Comparison of ENCODE assay signal across 24 cellular contexts in the genomic region with DNA sequence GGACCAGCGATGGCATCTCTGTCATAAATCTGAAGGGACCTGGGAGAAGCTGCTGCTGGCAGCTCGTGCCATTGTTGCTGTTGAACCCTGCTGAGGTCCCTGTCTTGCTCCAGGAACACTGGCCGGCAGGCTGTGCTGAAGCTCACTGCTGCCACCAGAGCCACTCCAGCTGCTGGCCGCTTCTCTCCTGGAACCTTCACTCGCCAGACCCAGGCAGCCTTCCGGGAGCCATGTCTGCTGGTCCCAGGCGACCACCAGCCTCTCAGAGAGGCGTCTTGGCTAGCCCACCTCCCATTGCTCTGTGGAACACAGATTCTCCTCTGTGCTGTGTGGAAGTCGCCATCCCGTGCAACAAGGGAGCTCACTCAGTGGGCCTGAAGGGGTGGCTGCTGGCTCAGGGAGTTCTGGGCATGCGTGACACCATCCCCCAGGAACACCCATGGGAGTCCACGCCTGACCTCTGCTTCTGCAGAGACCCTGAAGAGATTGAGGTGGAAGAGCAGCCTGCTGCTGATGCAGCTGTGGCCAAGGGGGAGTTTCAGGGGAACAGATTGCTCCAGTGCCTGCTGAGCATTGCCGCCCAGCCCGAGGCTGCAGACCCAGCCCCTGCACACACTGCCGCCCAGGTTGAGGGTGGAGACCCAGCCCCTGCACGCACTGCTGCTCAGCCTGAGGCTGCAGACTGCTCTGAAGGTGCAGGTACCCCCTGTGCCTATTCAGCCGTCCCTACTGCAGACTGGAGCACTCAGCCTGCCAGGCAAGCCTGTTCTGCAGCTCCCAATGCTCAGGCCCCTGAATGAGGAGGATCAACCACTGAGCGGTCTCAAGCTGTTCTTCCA. TPM values are rescaled to one million over a fixed set of nuclear protein-coding genes. Genes with fewer than 3 reads are reported as not detected.
DNase-seq lines count a peak whose midpoint lies in the region; ATAC-seq, FAIRE-seq and TF ChIP-seq lines count a peak whose summit lies in the region.
"Had no signal": no experiment of that assay in that cellular context is flagged by ENCODE, and none has a peak within 500 bp of the region (broad histone marks: within the 10 kb centered on the region; RNA-seq: fewer than 3 reads in every experiment).

No MANE protein-coding gene starts in this region.

- no peak for TF ChIP-seq POLR2A in breast epithelium (IDR thresholded peaks at IDR 0.05)

- TF ChIP-seq CTCF in bronchial epithelial cell (IDR thresholded peaks at IDR 0.05; ENCODE audit: insufficient read depth, low read length, severe bottlenecking) = no peak
- TF ChIP-seq CTCF in breast epithelium (IDR thresholded peaks at IDR 0.05) = no peak

- no peaks in the 10 kb centered on the region for H3K4me1 ChIP-seq in breast epithelium
- H3K4me1 ChIP-seq: ascending aorta, gastroesophageal sphincter, SJSA1, spleen, tibial artery had no signal

- no peak overlapping the region for H3K27ac ChIP-seq in breast epithelium
- H3K27ac ChIP-seq: ascending aorta, epithelial cell of prostate, gastroesophageal sphincter, SJSA1, spleen, tibial artery, VCaP had no signal

- H3K4me3 ChIP-seq in bronchial epithelial cell (ENCODE audit: low read depth, low read length) (no peak overlapping the region), breast epithelium (no peak overlapping the region), MG63 (no peak overlapping the region)
- H3K4me3 ChIP-seq: ascending aorta, gastroesophageal sphincter, SJSA1, spleen, tibial artery had no signal

- ATAC-seq in GM21360 (IDR thresholded peaks at IDR 0.05; ENCODE audit: unreplicated experiment) = peak; percentile 49
- peak; percentile 44 for ATAC-seq in HG03060 (IDR thresholded peaks at IDR 0.05; ENCODE audit: low read depth, unreplicated experiment)
- ATAC-seq in sciatic nerve = peak; percentile 24
- ATAC-seq: gastroesophageal sphincter had no signal

- H3K36me3 ChIP-seq in bronchial epithelial cell (ENCODE audit: control insufficient read depth, insufficient read depth, low read length) = no peaks in the 10 kb centered on the region
- H3K36me3 ChIP-seq in breast epithelium = no peaks in the 10 kb centered on the region
- H3K36me3 ChIP-seq in MG63 = no peaks in the 10 kb centered on the region
- H3K36me3 ChIP-seq: SJSA1, spleen had no signal

- POLR2A ChIA-PET in HEK293T (lab: Yijun Ruan, JAX) = no interaction called here

- FAIRE-seq in bronchial epithelial cell (lab: Jason Lieb, UNC) = peak; percentile 36

- intact Hi-C loops in sciatic nerve (cut with DNase I) = no loop called here
- intact Hi-C loops in breast epithelium (cut with DNase I; ENCODE audit: low total_unique reads) = no loop called here

- H3K9me3 ChIP-seq in breast epithelium = no peaks in the 10 kb centered on the region
- H3K9me3 ChIP-seq in MG63 = no peaks in the 10 kb centered on the region
- H3K9me3 ChIP-seq: ascending aorta, gastroesophageal sphincter, SJSA1, spleen, tibial artery had no signal

- H3K27me3 ChIP-seq in bronchial epithelial cell (ENCODE audit: control insufficient read depth, insufficient read depth, low read length) (no peaks in the 10 kb centered on the region), breast epithelium (no peaks in the 10 kb centered on the region), MG63 (no peaks in the 10 kb centered on the region)
- H3K27me3 ChIP-seq: ascending aorta, gastroesophageal sphincter, SJSA1, tibial artery had no signal

- CTCF ChIA-PET in HEK293T (lab: Yijun Ruan, JAX) = interaction anchor here (1.2 kb wide), 1 partner anchor 21 kb away, joined by 4 read pairs; no protein-coding TSS in a partner anchor

- no peak for DNase-seq in bronchial epithelial cell (ENCODE audit: low read depth)
- DNase-seq in sciatic nerve (ENCODE audit: low spot score) = no peak
- DNase-seq in HEK293T (ENCODE audit: extremely low spot score) = no peak
- DNase-seq in breast epithelium (ENCODE audit: low spot score in 2 of 2) = no peak
- DNase-seq in MG63 = no peak
- DNase-seq: activated CD4-positive, alpha-beta T cell treated with anti-CD3 and anti-CD28 coated beads, Interleukin-2, amount 50 U/mL, for 1 hour; CD8-positive, alpha-beta memory T cell; GF-D8; kidney glomerular epithelial cell; mammary epithelial cell; NCI-H1105; NCI-H2081 treated with DMSO at 0.1 percent for 48 hours; NCI-H510A; occipital lobe; spleen; stimulated activated CD4-positive, alpha-beta T cell treated with anti-CD3 and anti-CD28 coated beads, Interleukin-4, amount 100 ng/mL, for 1 hour; tibial artery had no signal

TF ChIP-seq in HEK293T, 16 proteins besides CTCF, POLR2A, EP300 and RAD21:
- TF ChIP-seq FOXM1 (IDR thresholded peaks at IDR 0.05; ENCODE audit: borderline replicate concordance) = no peak
- TF ChIP-seq NFRKB (IDR thresholded peaks at IDR 0.05) = no peak
- TF ChIP-seq BHLHE40 (IDR thresholded peaks at IDR 0.05; ENCODE audit: borderline replicate concordance) = no peak
- TF ChIP-seq ZNF384 (IDR thresholded peaks at IDR 0.05) = no peak
- TF ChIP-seq, protein P1, sequence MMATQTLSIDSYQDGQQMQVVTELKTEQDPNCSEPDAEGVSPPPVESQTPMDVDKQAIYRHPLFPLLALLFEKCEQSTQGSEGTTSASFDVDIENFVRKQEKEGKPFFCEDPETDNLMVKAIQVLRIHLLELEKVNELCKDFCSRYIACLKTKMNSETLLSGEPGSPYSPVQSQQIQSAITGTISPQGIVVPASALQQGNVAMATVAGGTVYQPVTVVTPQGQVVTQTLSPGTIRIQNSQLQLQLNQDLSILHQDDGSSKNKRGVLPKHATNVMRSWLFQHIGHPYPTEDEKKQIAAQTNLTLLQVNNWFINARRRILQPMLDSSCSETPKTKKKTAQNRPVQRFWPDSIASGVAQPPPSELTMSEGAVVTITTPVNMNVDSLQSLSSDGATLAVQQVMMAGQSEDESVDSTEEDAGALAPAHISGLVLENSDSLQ (IDR thresholded peaks at IDR 0.05) = no peak
- TF ChIP-seq ARNT (IDR thresholded peaks at IDR 0.05) = no peak
- no peak for TF ChIP-seq FOXK2 (IDR thresholded peaks at IDR 0.05)
- TF ChIP-seq TARDBP (IDR thresholded peaks at IDR 0.05) = no peak
- TF ChIP-seq HDGF (IDR thresholded peaks at IDR 0.05; ENCODE audit: borderline replicate concordance) = no peak
- TF ChIP-seq LEF1 (IDR thresholded peaks at IDR 0.05; ENCODE audit: borderline replicate concordance) = no peak
- TF ChIP-seq FOXA1 (IDR thresholded peaks at IDR 0.05) = no peak
- TF ChIP-seq SP1 (IDR thresholded peaks at IDR 0.05) = no peak
- no peak for TF ChIP-seq CTBP1 (IDR thresholded peaks at IDR 0.05; ENCODE audit: borderline replicate concordance)
- TF ChIP-seq SUZ12 (IDR thresholded peaks at IDR 0.05) = no peak
- TF ChIP-seq L3MBTL2 (conservative IDR thresholded peaks at IDR 0.05) = no peak
- TF ChIP-seq ELF4 (IDR thresholded peaks at IDR 0.05) = no peak
TF ChIP-seq in HEK293T: peak in this region for 0.

RNA-seq across cellular contexts. Expression of gene CYP4V2, which starts 33.1 kb away (rescaled TPM):
- total RNA-seq in bronchial epithelial cell (2.2 and 7.4 TPM in 2 replicates), sciatic nerve (42.0 TPM), breast epithelium (10 to 100 TPM; 28.2 to 40.8 (median 36.6) TPM)
- total RNA-seq in MG63 (2014; rRNA removed; shearing (Covaris generic); ENCODE audit: low replicate concordance) = 15.2 and 22.0 TPM in 2 replicates

RNA-seq across cellular contexts. Expression of gene FAM149A, which starts 53.7 kb away (rescaled TPM):
- total RNA-seq in bronchial epithelial cell = 0.26 and 0.64 TPM in 2 replicates
- total RNA-seq in sciatic nerve = 17.2 TPM
- total RNA-seq in breast epithelium = 10 to 100 TPM in 1 of 3 donors, 1 to 10 TPM in 2; 7.9 to 22.9 (median 8.0) TPM
- 7.3 and 12.5 TPM in 2 replicates for total RNA-seq in MG63 (2014; rRNA removed; shearing (Covaris generic); ENCODE audit: low replicate concordance)
